ENCODE assay signal across 24 cellular contexts in genomic region chr2:182301093-182301492, GRCh38.
DNase-seq lines count a peak whose midpoint lies in the region; ATAC-seq and TF ChIP-seq lines count a peak whose summit lies in the region.
"Had no signal": no experiment of that assay in that cellular context is flagged by ENCODE, and none has a peak within 500 bp of the region (broad histone marks: within the 10 kb centered on the region; RNA-seq: fewer than 3 reads in every experiment).

No MANE protein-coding gene starts in this region.

- TF ChIP-seq POLR2A in breast epithelium (IDR thresholded peaks at IDR 0.05) (no peak), thyroid gland (IDR thresholded peaks at IDR 0.05) (no peak)

- no peaks in the 10 kb centered on the region for H3K27me3 Mint-ChIP-seq in MCF 10A (ENCODE audit: insufficient read depth, unreplicated experiment)
- H3K27me3 Mint-ChIP-seq: activated CD4-positive, alpha-beta memory T cell treated with anti-CD3 and anti-CD28 coated beads, Interleukin-2, amount 10 ng/mL, durations not matched to agents 7 days and 5 days; stimulated activated naive CD8-positive, alpha-beta T cell treated with anti-CD3 and anti-CD28 coated beads, Interleukin-15, amount 100 ng/mL, for 72 hours had no signal

- peaks cover 31% of the 10 kb centered on the region for H3K4me1 Mint-ChIP-seq in MCF 10A (ENCODE audit: insufficient read depth, unreplicated experiment)
- H3K4me1 Mint-ChIP-seq: activated CD4-positive, alpha-beta memory T cell treated with anti-CD3 and anti-CD28 coated beads, Interleukin-2, amount 10 ng/mL, durations not matched to agents 7 days and 5 days; stimulated activated naive CD8-positive, alpha-beta T cell treated with anti-CD3 and anti-CD28 coated beads, Interleukin-15, amount 100 ng/mL, for 72 hours had no signal

- no peak overlapping the region for H3K27ac ChIP-seq in breast epithelium
- peak overlapping the region; percentile 33 to 52 (median 35) for H3K27ac ChIP-seq in thyroid gland
- H3K27ac ChIP-seq: left lung, neutrophil, RWPE1, upper lobe of left lung, VCaP had no signal

- POLR2A ChIA-PET in MCF 10A (lab: Yijun Ruan, JAX) = interaction anchor here (1.2 kb wide), 1 partner anchor 114 kb away, joined by 3 read pairs; no protein-coding TSS in a partner anchor

- no peak for ATAC-seq in HG02870 (IDR thresholded peaks at IDR 0.05; ENCODE audit: unreplicated experiment)
- no peak for ATAC-seq in HG02981 (IDR thresholded peaks at IDR 0.05; ENCODE audit: unreplicated experiment)
- ATAC-seq in HG02973 (IDR thresholded peaks at IDR 0.05; ENCODE audit: unreplicated experiment) = no peak
- ATAC-seq: activated T-cell treated with anti-CD3 and anti-CD28 coated beads, Interleukin-2, amount 50 U/mL, for 4 hours; left lung; sciatic nerve; stimulated activated naive CD8-positive, alpha-beta T cell treated with anti-CD3 and anti-CD28 coated beads, Interleukin-15, amount 100 ng/mL, for 72 hours had no signal

- H3K27ac Mint-ChIP-seq in MCF 10A (ENCODE audit: low read depth, unreplicated experiment) = peak overlapping the region; percentile 18
- H3K27ac Mint-ChIP-seq: activated CD4-positive, alpha-beta memory T cell treated with anti-CD3 and anti-CD28 coated beads, Interleukin-2, amount 10 ng/mL, durations not matched to agents 7 days and 5 days; activated naive CD8-positive, alpha-beta T cell; stimulated activated naive CD8-positive, alpha-beta T cell treated with anti-CD3 and anti-CD28 coated beads, Interleukin-15, amount 100 ng/mL, for 72 hours had no signal

- no peaks in the 10 kb centered on the region for H3K9me3 Mint-ChIP-seq in MCF 10A (ENCODE audit: unreplicated experiment)
- H3K9me3 Mint-ChIP-seq: activated CD4-positive, alpha-beta memory T cell treated with anti-CD3 and anti-CD28 coated beads, Interleukin-2, amount 10 ng/mL, durations not matched to agents 7 days and 5 days; activated T-cell treated with anti-CD3 and anti-CD28 coated beads, Interleukin-2, amount 50 U/mL, for 4 hours; stimulated activated naive CD8-positive, alpha-beta T cell treated with anti-CD3 and anti-CD28 coated beads, Interleukin-15, amount 100 ng/mL, for 72 hours had no signal

- TF ChIP-seq CTCF in MCF 10A (IDR thresholded peaks at IDR 0.05; ENCODE audit: unreplicated experiment) (peak; percentile 16), breast epithelium (IDR thresholded peaks at IDR 0.05) (no peak), epithelial cell of proximal tubule (conservative IDR thresholded peaks at IDR 0.05; ENCODE audit: low read depth, low read length) (peak; percentile 50), thyroid gland (IDR thresholded peaks at IDR 0.05) (peak in 3 of 6 experiments; percentile 5 to 20 (median 19))

- CTCF ChIA-PET in MCF 10A (lab: Yijun Ruan, JAX) = interaction anchor here (0.8 to 1.9 kb wide), 5 partner anchors 14 to 351 kb away, joined by 3 to 9 read pairs (median 3); no protein-coding TSS in a partner anchor

- H3K4me3 Mint-ChIP-seq in MCF 10A (ENCODE audit: unreplicated experiment) = no peak overlapping the region
- H3K4me3 Mint-ChIP-seq: activated CD4-positive, alpha-beta memory T cell treated with anti-CD3 and anti-CD28 coated beads, Interleukin-2, amount 10 ng/mL, durations not matched to agents 7 days and 5 days; activated naive CD8-positive, alpha-beta T cell; activated T-cell treated with anti-CD3 and anti-CD28 coated beads, Interleukin-2, amount 50 U/mL, for 4 hours; stimulated activated naive CD8-positive, alpha-beta T cell treated with anti-CD3 and anti-CD28 coated beads, Interleukin-15, amount 100 ng/mL, for 72 hours had no signal

- no TSS peak for BruUV-seq in MCF 10A (replicated peaks; lab: Mats Ljungman, UMichigan)

- H3K9me3 ChIP-seq in breast epithelium = no peaks in the 10 kb centered on the region
- no peaks in the 10 kb centered on the region for H3K9me3 ChIP-seq in thyroid gland
- H3K9me3 ChIP-seq: left lung, neutrophil, upper lobe of left lung had no signal

- H3K36me3 ChIP-seq in breast epithelium (no peaks in the 10 kb centered on the region), thyroid gland (no peaks in the 10 kb centered on the region)
- H3K36me3 ChIP-seq: left lung, neutrophil, upper lobe of left lung had no signal

- no peaks in the 10 kb centered on the region for H3K36me3 Mint-ChIP-seq in MCF 10A (ENCODE audit: insufficient read depth, unreplicated experiment)
- H3K36me3 Mint-ChIP-seq: activated naive CD8-positive, alpha-beta T cell had no signal

- H3K27me3 ChIP-seq in breast epithelium (no peaks in the 10 kb centered on the region), thyroid gland (no peaks in the 10 kb centered on the region)
- H3K27me3 ChIP-seq: left lung, neutrophil, upper lobe of left lung had no signal

- H3K4me1 ChIP-seq in breast epithelium = no peaks in the 10 kb centered on the region
- peaks cover 13 to 34% of the 10 kb centered on the region in 2 donors for H3K4me1 ChIP-seq in thyroid gland
- H3K4me1 ChIP-seq: left lung, upper lobe of left lung had no signal

- WGBS in thyroid gland, 2 donors = 68 to 81% methylated on average over 1 of the region's 1 CpG

- intact Hi-C loops in MCF 10A (cut with micrococcal nuclease) = loop anchor here (1.0 kb wide), 1 partner anchor 348 kb away; no protein-coding TSS in a partner anchor
- intact Hi-C loops in breast epithelium (cut with DNase I; ENCODE audit: low total_unique reads) = no loop called here
- intact Hi-C loops in thyroid gland (cut with DNase I) = no loop called here

- H3K4me3 ChIP-seq in breast epithelium (no peak overlapping the region), epithelial cell of proximal tubule (ENCODE audit: low read depth, low read length) (no peak overlapping the region), thyroid gland (replicated peaks in 1 of 3) (no peak overlapping the region)
- H3K4me3 ChIP-seq: left lung, upper lobe of left lung had no signal

- DNase-seq in MCF 10A (ENCODE audit: unreplicated experiment) (peak; percentile 62), breast epithelium (ENCODE audit: low spot score in 2 of 2) (no peak), NCI-H446 (lab: John Stamatoyannopoulos, UW) (peak; percentile 37 to 41), epithelial cell of proximal tubule (ENCODE audit: low read depth) (no peak), thyroid gland (no peak)
- DNase-seq: activated CD4-positive, alpha-beta memory T cell treated with anti-CD3 and anti-CD28 coated beads, Interleukin-2, amount 10 ng/mL, durations not matched to agents 7 days and 5 days; activated T-cell treated with anti-CD3 and anti-CD28 coated beads, Interleukin-2, amount 50 U/mL, for 4 hours; effector CD4-positive, alpha-beta T cell; EL; left lung; NCI-H1048; NCI-H2171; NK-92 treated with Interleukin-12 subunit alpha and Interleukin-12 subunit beta, amount 100 ng/mL, for 24 hours; stimulated activated CD4-positive, alpha-beta T cell treated with anti-CD3 and anti-CD28 coated beads, Interleukin-1b, Interleukin-23, amount 100 ng/mL, for 48 hours; stimulated activated naive CD8-positive, alpha-beta T cell treated with anti-CD3 and anti-CD28 coated beads, Interleukin-15, amount 100 ng/mL, for 72 hours; upper lobe of left lung had no signal

Comparison
In these comparisons a context has a peak if more than half of its experiments do, and no peak if none do; other contexts are left out.
1. DNase-seq: peak in MCF 10A (single experiment) and NCI-H446 (2 of 2); none in breast epithelium (0 of 2), epithelial cell of proximal tubule (single experiment) and thyroid gland (0 of 2).
2. CTCF ChIP-seq: peak in MCF 10A (single experiment) and epithelial cell of proximal tubule (single experiment); none in breast epithelium (0 of 3).
3. H3K27ac ChIP-seq: peak in thyroid gland (3 of 3); none in breast epithelium (0 of 2).